ENCODE assay signal across 19 cellular contexts in genomic region chr22:40889116-40889515, GRCh38. TPM values are rescaled to one million over a fixed set of nuclear protein-coding genes. Genes with fewer than 3 reads are reported as not detected.
DNase-seq lines count a peak whose midpoint lies in the region; ATAC-seq and TF ChIP-seq lines count a peak whose summit lies in the region.
"Had no signal": no experiment of that assay in that cellular context is flagged by ENCODE, and none has a peak within 500 bp of the region (broad histone marks: within the 10 kb centered on the region; RNA-seq: fewer than 3 reads in every experiment).

No MANE protein-coding gene starts in this region.

- H3K4me2 ChIP-seq in OCI-LY7 (ENCODE audit: low read length) (no peak overlapping the region), MM.1S (ENCODE audit: low read depth, low read length) (no peak overlapping the region)
- H3K4me2 ChIP-seq: GM23338, PC-9 had no signal

- TF ChIP-seq CTCF in OCI-LY7 (conservative IDR thresholded peaks at IDR 0.05; ENCODE audit: low read length) (no peak), foreskin keratinocyte (conservative IDR thresholded peaks at IDR 0.05) (no peak), MM.1S (IDR thresholded peaks at IDR 0.05; ENCODE audit: low read length) (no peak)

- POLR2A ChIA-PET in OCI-LY7 (lab: Charles Lee), result no interaction called here

- H3K27ac ChIP-seq in OCI-LY7 (ENCODE audit: low read depth, low read length, poor library complexity, severe bottlenecking) (no peak overlapping the region), foreskin keratinocyte (peak overlapping the region; percentile 3), MM.1S (ENCODE audit: low read length) (no peak overlapping the region)
- H3K27ac ChIP-seq: PC-9, SJCRH30 had no signal

- DNase-seq in activated naive CD4-positive, alpha-beta T cell treated with anti-CD3 and anti-CD28 coated beads for 36 hours, result no peak
- no peak for DNase-seq in activated naive CD4-positive, alpha-beta T cell treated with Interleukin-2 at 50 U/mL for 16 hours
- DNase-seq in OCI-LY7 (ENCODE audit: low spot score) (no peak), foreskin keratinocyte (peak; percentile 32 to 57), posterior cingulate gyrus (no peak), NCI-H226 (no peak), MM.1S (no peak)
- DNase-seq: C1 segment of cervical spinal cord, KBM-7, MV-4-11, NCI-H1436, NCI-H1930, NCI-H526, PC-9, SJCRH30 had no signal

- intact Hi-C loops in activated naive CD4-positive, alpha-beta T cell treated with anti-CD3 and anti-CD28 coated beads for 36 hours (cut with micrococcal nuclease), result no loop called here
- intact Hi-C loops in OCI-LY7 (cut with micrococcal nuclease; ENCODE audit: unreplicated experiment), result no loop called here
- intact Hi-C loops in posterior cingulate gyrus (cut with DNase I), result no loop called here

- H3K9me2 ChIP-seq in OCI-LY7 (ENCODE audit: insufficient read depth, low read length) (no peaks in the 10 kb centered on the region), MM.1S (replicated peaks; ENCODE audit: insufficient read depth, low read length) (no peaks in the 10 kb centered on the region)

- H4K20me1 ChIP-seq in OCI-LY7 (ENCODE audit: insufficient read depth, low read length) (no peaks in the 10 kb centered on the region), MM.1S (ENCODE audit: insufficient read depth, low read length) (no peaks in the 10 kb centered on the region)

- ATAC-seq in activated T-helper 17 cell treated with anti-CD3 and anti-CD28 coated beads, Interleukin-2, amount 50 U/mL, for 72 hours (replicated peaks), result no peak
- ATAC-seq in foreskin keratinocyte, result no peak
- ATAC-seq: GM23338, HepG2 had no signal

- H2AFZ ChIP-seq in OCI-LY7 (ENCODE audit: low read length) (no peak overlapping the region), MM.1S (ENCODE audit: low read length) (no peak overlapping the region)
- H2AFZ ChIP-seq: GM23338, PC-9 had no signal

- no peak overlapping the region for H3K9ac ChIP-seq in MM.1S (ENCODE audit: low read length)

- H3K9me3 Mint-ChIP-seq in activated naive CD4-positive, alpha-beta T cell treated with anti-CD3 and anti-CD28 coated beads for 36 hours, result no peaks in the 10 kb centered on the region
- no peaks in the 10 kb centered on the region for H3K9me3 Mint-ChIP-seq in activated T-helper 17 cell treated with anti-CD3 and anti-CD28 coated beads, Interleukin-2, amount 50 U/mL, for 72 hours
- H3K9me3 Mint-ChIP-seq: GM23338 had no signal

- H3K79me2 ChIP-seq in OCI-LY7 (ENCODE audit: insufficient read depth, low read depth, low read length), result no peaks in the 10 kb centered on the region
- H3K79me2 ChIP-seq in MM.1S (ENCODE audit: low read length), result no peaks in the 10 kb centered on the region

- H3F3A ChIP-seq in MM.1S (ENCODE audit: insufficient read depth, low read length), result no peaks in the 10 kb centered on the region

- TSS peak; percentile 29 for BruUV-seq in OCI-LY7 (replicated peaks; lab: Mats Ljungman, UMichigan)

- CTCF ChIA-PET in activated naive CD4-positive, alpha-beta T cell treated with anti-CD3 and anti-CD28 coated beads for 36 hours (lab: Charles Lee), result interaction anchor here (0.6 to 2.5 kb wide), 2 partner anchors 34 to 454 kb away, joined by 7 to 9 read pairs; no protein-coding TSS in a partner anchor
- CTCF ChIA-PET in OCI-LY7 (lab: Charles Lee; ENCODE audit: unreplicated experiment), result no interaction called here

- H3K36me3 ChIP-seq in OCI-LY7 (ENCODE audit: insufficient read depth, low read length) (peaks cover 66% of the 10 kb centered on the region), MM.1S (replicated peaks; ENCODE audit: insufficient read depth, low read length) (peaks cover 4% of the 10 kb centered on the region; the same call in 1 of the 2 replicates)

- peak overlapping the region; percentile 34 for H3K27ac Mint-ChIP-seq in activated naive CD4-positive, alpha-beta T cell treated with anti-CD3 and anti-CD28 coated beads for 36 hours
- H3K27ac Mint-ChIP-seq in activated T-helper 17 cell treated with anti-CD3 and anti-CD28 coated beads, Interleukin-2, amount 50 U/mL, for 72 hours, result peak overlapping the region; percentile 61
- H3K27ac Mint-ChIP-seq: GM23338 had no signal

- no peak overlapping the region for H3K4me3 ChIP-seq in OCI-LY7 (ENCODE audit: low read depth, low read length, poor library complexity, severe bottlenecking)
- H3K4me3 ChIP-seq in MM.1S (ENCODE audit: low read length), result no peak overlapping the region
- H3K4me3 ChIP-seq: GM23338, PC-9, SJCRH30 had no signal

- peaks cover 11% of the 10 kb centered on the region for H3K36me3 Mint-ChIP-seq in activated naive CD4-positive, alpha-beta T cell treated with anti-CD3 and anti-CD28 coated beads for 36 hours (ENCODE audit: low read depth)
- peaks cover 50% of the 10 kb centered on the region for H3K36me3 Mint-ChIP-seq in activated T-helper 17 cell treated with anti-CD3 and anti-CD28 coated beads, Interleukin-2, amount 50 U/mL, for 72 hours (ENCODE audit: low read depth)

- H3K27me3 Mint-ChIP-seq in activated naive CD4-positive, alpha-beta T cell treated with anti-CD3 and anti-CD28 coated beads for 36 hours (ENCODE audit: low read depth), result no peaks in the 10 kb centered on the region
- no peaks in the 10 kb centered on the region for H3K27me3 Mint-ChIP-seq in activated T-helper 17 cell treated with anti-CD3 and anti-CD28 coated beads, Interleukin-2, amount 50 U/mL, for 72 hours

- H3K4me3 Mint-ChIP-seq in activated naive CD4-positive, alpha-beta T cell treated with anti-CD3 and anti-CD28 coated beads for 36 hours, result no peak overlapping the region
- no peak overlapping the region for H3K4me3 Mint-ChIP-seq in activated T-helper 17 cell treated with anti-CD3 and anti-CD28 coated beads, Interleukin-2, amount 50 U/mL, for 72 hours
- H3K4me3 Mint-ChIP-seq: GM23338 had no signal

- H3K4me1 ChIP-seq in OCI-LY7 (ENCODE audit: insufficient read depth, low read length, poor library complexity, severe bottlenecking), result no peaks in the 10 kb centered on the region
- peaks cover 11% of the 10 kb centered on the region for H3K4me1 ChIP-seq in foreskin keratinocyte
- H3K4me1 ChIP-seq in MM.1S (ENCODE audit: low read length), result no peaks in the 10 kb centered on the region
- H3K4me1 ChIP-seq: SJCRH30 had no signal

- no peaks in the 10 kb centered on the region for H3K4me1 Mint-ChIP-seq in activated naive CD4-positive, alpha-beta T cell treated with anti-CD3 and anti-CD28 coated beads for 36 hours (ENCODE audit: low read depth)
- no peaks in the 10 kb centered on the region for H3K4me1 Mint-ChIP-seq in activated T-helper 17 cell treated with anti-CD3 and anti-CD28 coated beads, Interleukin-2, amount 50 U/mL, for 72 hours
- H3K4me1 Mint-ChIP-seq: GM23338 had no signal

- no peaks in the 10 kb centered on the region for H3K9me3 ChIP-seq in OCI-LY7 (ENCODE audit: low read length)
- no peaks in the 10 kb centered on the region for H3K9me3 ChIP-seq in MM.1S (replicated peaks; ENCODE audit: insufficient read depth, low read length)
- H3K9me3 ChIP-seq: SJCRH30 had no signal

- no peaks in the 10 kb centered on the region for H3K27me3 ChIP-seq in foreskin keratinocyte
- no peaks in the 10 kb centered on the region for H3K27me3 ChIP-seq in MM.1S (replicated peaks; ENCODE audit: insufficient read depth, low read length)
- H3K27me3 ChIP-seq: SJCRH30 had no signal

RNA-seq across cellular contexts. Expression of gene DNAJB7, which starts 27.2 kb away (rescaled TPM):
- total RNA-seq in activated naive CD4-positive, alpha-beta T cell treated with anti-CD3 and anti-CD28 coated beads for 36 hours, result not detected
- not detected in 2 replicates for total RNA-seq in OCI-LY7 (2014; rRNA removed; shearing (Covaris generic))
- not detected in 2 replicates for total RNA-seq in OCI-LY7 (2022)
- not detected for total RNA-seq in activated T-helper 17 cell treated with anti-CD3 and anti-CD28 coated beads, Interleukin-2, amount 50 U/mL, for 72 hours
- total RNA-seq in foreskin keratinocyte, result not detected in 2 replicates
- polyA plus RNA-seq in foreskin keratinocyte, result not detected in 2 replicates
- total RNA-seq: A673, GM23338, HepG2, PC-9, SJCRH30 had no signal
- polyA plus RNA-seq: HepG2 had no signal

RNA-seq across cellular contexts. Expression of gene XPNPEP3, which starts 32.2 kb away (rescaled TPM):
- total RNA-seq in activated naive CD4-positive, alpha-beta T cell treated with anti-CD3 and anti-CD28 coated beads for 36 hours, result 10 to 100 TPM; 15.7 to 19.6 TPM
- 4.9 and 12.2 TPM in 2 replicates for total RNA-seq in OCI-LY7 (2014; rRNA removed; shearing (Covaris generic))
- total RNA-seq in OCI-LY7 (2022), result 22.4 and 22.8 TPM in 2 replicates
- 10 to 100 TPM; 11.9 to 15.7 TPM for total RNA-seq in activated T-helper 17 cell treated with anti-CD3 and anti-CD28 coated beads, Interleukin-2, amount 50 U/mL, for 72 hours
- total RNA-seq in foreskin keratinocyte, result 15.0 and 16.6 TPM in 2 replicates
- 5.1 and 6.8 TPM in 2 replicates for polyA plus RNA-seq in foreskin keratinocyte

RNA-seq across cellular contexts. Expression of gene ST13, which starts 32.7 kb away (rescaled TPM):
- total RNA-seq in activated naive CD4-positive, alpha-beta T cell treated with anti-CD3 and anti-CD28 coated beads for 36 hours, result 100 to 1,000 TPM; 240 to 254 TPM
- total RNA-seq in OCI-LY7 (2014; rRNA removed; shearing (Covaris generic)), result 121 and 255 TPM in 2 replicates
- total RNA-seq in OCI-LY7 (2022), result 223 and 225 TPM in 2 replicates
- total RNA-seq in activated T-helper 17 cell treated with anti-CD3 and anti-CD28 coated beads, Interleukin-2, amount 50 U/mL, for 72 hours, result 100 to 1,000 TPM; 224 to 229 TPM
- 183 and 211 TPM in 2 replicates for total RNA-seq in foreskin keratinocyte
- polyA plus RNA-seq in foreskin keratinocyte, result 112 and 144 TPM in 2 replicates

Comparison
In these comparisons a context has a peak if more than half of its experiments do, and no peak if none do; other contexts are left out.
1. DNase-seq: peak in foreskin keratinocyte (2 of 2); none in activated naive CD4-positive, alpha-beta T cell treated with anti-CD3 and anti-CD28 coated beads for 36 hours (single experiment), activated naive CD4-positive, alpha-beta T cell treated with Interleukin-2 at 50 U/mL for 16 hours (single experiment), OCI-LY7 (single experiment), posterior cingulate gyrus (0 of 10), NCI-H226 (single experiment) and MM.1S (single experiment).